In the genomic region with DNA sequence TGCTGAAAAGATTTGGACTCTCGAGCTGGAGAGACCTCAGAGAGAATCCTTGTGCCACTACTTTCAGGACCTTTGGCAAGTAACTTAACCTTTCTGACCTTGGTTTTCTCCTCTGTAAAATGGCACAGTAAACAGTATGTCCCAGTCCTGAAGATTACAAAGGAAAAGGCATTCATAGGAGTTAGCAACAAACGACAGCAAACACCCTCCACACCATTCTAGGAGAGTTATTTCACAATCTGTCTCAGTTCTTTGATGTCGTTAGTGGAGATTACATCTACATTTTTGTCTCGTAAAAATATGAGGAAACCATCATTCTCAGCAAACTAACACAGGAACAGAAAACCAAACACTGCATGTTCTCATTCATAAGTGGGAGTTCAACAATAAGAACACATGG, we compare ENCODE assay signal across 1 cellular context.
TF ChIP-seq lines count a peak whose summit lies in the region.

No MANE protein-coding gene starts in this region.

TF ChIP-seq in GM12878, 131 proteins besides CTCF, POLR2A, EP300 and RAD21:
- TF ChIP-seq TARDBP (IDR thresholded peaks at IDR 0.05; ENCODE audit: borderline replicate concordance) = no peak
- TF ChIP-seq NRF1 (conservative IDR thresholded peaks at IDR 0.05; ENCODE audit: low read depth, low read length) = no peak
- TF ChIP-seq SREBF2 (IDR thresholded peaks at IDR 0.05; ENCODE audit: low read length) = no peak
- no peak for TF ChIP-seq ASH2L (IDR thresholded peaks at IDR 0.05; ENCODE audit: borderline replicate concordance, low read depth)
- no peak for TF ChIP-seq POLR2AphosphoS2 (IDR thresholded peaks at IDR 0.05; ENCODE audit: low read depth, low read length)
- TF ChIP-seq ETV6 (conservative IDR thresholded peaks at IDR 0.05 in 1 of 2, IDR thresholded peaks at IDR 0.05 in 1 of 2; ENCODE audit: borderline replicate concordance in 1 of 2, low read depth in 1 of 2) = no peak
- TF ChIP-seq MTA3 (IDR thresholded peaks at IDR 0.05; ENCODE audit: borderline replicate concordance, low read length) = no peak
- no peak for TF ChIP-seq FOXK2 (IDR thresholded peaks at IDR 0.05)
- TF ChIP-seq IKZF1 (conservative IDR thresholded peaks at IDR 0.05) = no peak
- TF ChIP-seq, protein P1, sequence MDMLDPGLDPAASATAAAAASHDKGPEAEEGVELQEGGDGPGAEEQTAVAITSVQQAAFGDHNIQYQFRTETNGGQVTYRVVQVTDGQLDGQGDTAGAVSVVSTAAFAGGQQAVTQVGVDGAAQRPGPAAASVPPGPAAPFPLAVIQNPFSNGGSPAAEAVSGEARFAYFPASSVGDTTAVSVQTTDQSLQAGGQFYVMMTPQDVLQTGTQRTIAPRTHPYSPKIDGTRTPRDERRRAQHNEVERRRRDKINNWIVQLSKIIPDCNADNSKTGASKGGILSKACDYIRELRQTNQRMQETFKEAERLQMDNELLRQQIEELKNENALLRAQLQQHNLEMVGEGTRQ (IDR thresholded peaks at IDR 0.05; ENCODE audit: borderline replicate concordance, low read depth, low read length) = no peak
- TF ChIP-seq, protein P2, sequence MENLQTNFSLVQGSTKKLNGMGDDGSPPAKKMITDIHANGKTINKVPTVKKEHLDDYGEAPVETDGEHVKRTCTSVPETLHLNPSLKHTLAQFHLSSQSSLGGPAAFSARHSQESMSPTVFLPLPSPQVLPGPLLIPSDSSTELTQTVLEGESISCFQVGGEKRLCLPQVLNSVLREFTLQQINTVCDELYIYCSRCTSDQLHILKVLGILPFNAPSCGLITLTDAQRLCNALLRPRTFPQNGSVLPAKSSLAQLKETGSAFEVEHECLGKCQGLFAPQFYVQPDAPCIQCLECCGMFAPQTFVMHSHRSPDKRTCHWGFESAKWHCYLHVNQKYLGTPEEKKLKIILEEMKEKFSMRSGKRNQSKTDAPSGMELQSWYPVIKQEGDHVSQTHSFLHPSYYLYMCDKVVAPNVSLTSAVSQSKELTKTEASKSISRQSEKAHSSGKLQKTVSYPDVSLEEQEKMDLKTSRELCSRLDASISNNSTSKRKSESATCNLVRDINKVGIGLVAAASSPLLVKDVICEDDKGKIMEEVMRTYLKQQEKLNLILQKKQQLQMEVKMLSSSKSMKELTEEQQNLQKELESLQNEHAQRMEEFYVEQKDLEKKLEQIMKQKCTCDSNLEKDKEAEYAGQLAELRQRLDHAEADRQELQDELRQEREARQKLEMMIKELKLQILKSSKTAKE (IDR thresholded peaks at IDR 0.05; ENCODE audit: low read depth, poor library complexity, severe bottlenecking) = no peak
- TF ChIP-seq BRCA1 (IDR thresholded peaks at IDR 0.05; ENCODE audit: low read depth, low read length) = no peak
- TF ChIP-seq ZNF24 (IDR thresholded peaks at IDR 0.05) = no peak
- TF ChIP-seq RELA (IDR thresholded peaks at IDR 0.05; ENCODE audit: borderline replicate concordance, partially characterized antibody) = no peak
- TF ChIP-seq TAF1 (IDR thresholded peaks at IDR 0.05; ENCODE audit: borderline replicate concordance, low read depth, low read length) = no peak
